Comparison of ENCODE assay signal across 1 cellular context in the genomic region with DNA sequence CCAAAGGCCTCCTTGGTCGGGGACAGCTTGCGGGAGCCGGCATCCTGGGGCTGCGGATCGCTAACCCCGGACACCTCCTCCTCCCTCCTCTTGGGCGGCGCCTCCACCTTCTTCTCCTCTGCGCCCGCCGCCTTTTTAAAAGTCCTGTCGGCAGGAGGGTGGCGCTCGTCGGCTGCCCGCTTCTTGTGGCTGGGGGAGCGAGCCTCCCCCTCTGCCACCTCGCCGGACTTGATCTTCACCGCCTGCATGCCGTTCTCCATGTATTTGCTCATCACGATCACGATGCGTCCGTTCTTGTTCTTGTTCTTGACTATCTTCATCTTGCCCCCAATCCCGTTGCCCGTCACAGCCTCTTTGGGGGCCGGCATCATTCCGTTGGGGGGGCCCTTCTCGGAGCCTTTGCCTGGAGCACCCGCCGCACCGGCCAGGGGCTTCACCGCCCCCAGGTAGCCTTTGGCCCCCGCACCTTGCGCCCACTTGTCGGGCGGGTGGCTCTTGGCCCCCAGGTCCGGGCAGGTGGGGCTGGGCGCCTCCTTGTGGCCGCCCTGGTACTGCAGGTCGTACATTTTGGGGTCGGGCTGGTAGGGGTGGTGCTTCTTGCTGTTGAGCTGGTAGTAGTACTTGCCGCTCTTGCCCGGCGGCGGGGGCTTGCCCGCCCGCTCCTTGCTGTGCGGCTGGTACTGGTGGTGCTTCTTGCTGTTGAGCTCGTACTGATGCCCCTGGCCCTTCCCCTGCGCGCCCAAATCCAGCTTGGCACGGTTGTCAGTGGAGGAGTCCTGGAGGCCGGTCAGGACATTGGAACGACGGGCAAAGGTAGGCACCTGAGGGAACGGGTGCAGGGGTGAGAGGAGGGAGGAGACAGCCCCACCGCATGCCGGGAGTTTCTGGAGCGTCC.
A peak's percentile ranks its signal among the peaks of the same experiment; 100 is the strongest.
TF ChIP-seq lines count a peak whose summit lies in the region.

No MANE protein-coding gene starts in this region.

TF ChIP-seq in HepG2, 621 proteins besides CTCF, POLR2A, EP300 and RAD21 (continued from another document and continues in another):
- TF ChIP-seq U2AF1 (optimal IDR thresholded peaks at IDR 0.05; ENCODE audit: low read depth, low read length) = peak; percentile 59
- TF ChIP-seq REPIN1 (CRISPR knock-in tag; IDR thresholded peaks at IDR 0.05; ENCODE audit: borderline replicate concordance, low read depth) = no peak
- TF ChIP-seq ISL2 (CRISPR knock-in tag; IDR thresholded peaks at IDR 0.05) = no peak
- TF ChIP-seq SP4 (CRISPR knock-in tag; IDR thresholded peaks at IDR 0.05) = 0 out of 2 replicates have a peak, but pooled peaks have one; percentile 41
- no peak for TF ChIP-seq KLF9 (CRISPR knock-in tag; IDR thresholded peaks at IDR 0.05; ENCODE audit: low read depth)
- peak; percentile 32 for TF ChIP-seq RBM22 (optimal IDR thresholded peaks at IDR 0.05; ENCODE audit: low read length)
- TF ChIP-seq, protein P1, sequence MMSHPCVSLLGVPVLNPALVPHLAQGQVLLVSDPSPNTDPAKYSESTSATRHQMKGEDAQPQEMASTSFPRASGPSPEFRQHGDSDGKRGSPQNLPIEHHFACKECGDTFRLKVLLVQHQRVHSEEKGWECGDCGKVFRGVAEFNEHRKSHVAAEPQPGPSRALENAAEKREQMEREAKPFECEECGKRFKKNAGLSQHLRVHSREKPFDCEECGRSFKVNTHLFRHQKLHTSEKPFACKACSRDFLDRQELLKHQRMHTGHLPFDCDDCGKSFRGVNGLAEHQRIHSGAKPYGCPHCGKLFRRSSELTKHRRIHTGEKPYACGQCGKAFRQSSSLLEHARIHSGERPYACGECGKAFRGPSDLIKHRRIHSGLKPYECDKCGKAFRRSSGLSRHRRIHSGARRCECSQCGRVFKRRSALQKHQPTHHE (CRISPR knock-in tag; IDR thresholded peaks at IDR 0.05; ENCODE audit: borderline replicate concordance) = no peak
- TF ChIP-seq ZNF180 (CRISPR knock-in tag; IDR thresholded peaks at IDR 0.05; ENCODE audit: borderline replicate concordance, low read depth) = no peak
- TF ChIP-seq ZNF597 (CRISPR knock-in tag; IDR thresholded peaks at IDR 0.05) = no peak
- no peak for TF ChIP-seq ZNF577 (CRISPR knock-in tag; IDR thresholded peaks at IDR 0.05; ENCODE audit: borderline replicate concordance, low read depth)
- TF ChIP-seq SOX13 (IDR thresholded peaks at IDR 0.05) = no peak
- no peak for TF ChIP-seq SOX13 (CRISPR knock-in tag; conservative IDR thresholded peaks at IDR 0.05 in 1 of 2, IDR thresholded peaks at IDR 0.05 in 1 of 2)
- no peak for TF ChIP-seq TEAD3 (CRISPR knock-in tag; optimal IDR thresholded peaks at IDR 0.05; ENCODE audit: borderline replicate concordance)
- no peak for TF ChIP-seq ZNF746 (CRISPR knock-in tag; IDR thresholded peaks at IDR 0.05)
- no peak; the same call in 1 of the 2 replicates for TF ChIP-seq ELF1 (CRISPR knock-in tag; IDR thresholded peaks at IDR 0.05)
- TF ChIP-seq NCOA5 (CRISPR knock-in tag; IDR thresholded peaks at IDR 0.05) = no peak
- peak; percentile 43; the same call in 1 of the 2 replicates for TF ChIP-seq HIVEP1 (CRISPR knock-in tag; IDR thresholded peaks at IDR 0.05)
- no peak for TF ChIP-seq MYPOP (CRISPR knock-in tag; IDR thresholded peaks at IDR 0.05)
- TF ChIP-seq TCF12 (IDR thresholded peaks at IDR 0.05) = no peak
- TF ChIP-seq TCF12 (CRISPR knock-in tag; IDR thresholded peaks at IDR 0.05) = 0 out of 2 replicates have a peak, but pooled peaks have one; percentile 28
- no peak for TF ChIP-seq KAT7 (CRISPR knock-in tag; IDR thresholded peaks at IDR 0.05; ENCODE audit: borderline replicate concordance)
- no peak for TF ChIP-seq LRRFIP1 (CRISPR knock-in tag; conservative IDR thresholded peaks at IDR 0.05)
- no peak for TF ChIP-seq ZFYVE20 (CRISPR knock-in tag; IDR thresholded peaks at IDR 0.05; ENCODE audit: borderline replicate concordance, low read depth)
- TF ChIP-seq ZNF781 (CRISPR knock-in tag; IDR thresholded peaks at IDR 0.05; ENCODE audit: borderline replicate concordance, not compliant biosample characterization) = no peak
- TF ChIP-seq SMARCE1 (IDR thresholded peaks at IDR 0.05; ENCODE audit: borderline replicate concordance) = no peak
- TF ChIP-seq TAF1 (CRISPR knock-in tag; IDR thresholded peaks at IDR 0.05) = no peak
- TF ChIP-seq HOXD1 (CRISPR knock-in tag; IDR thresholded peaks at IDR 0.05) = no peak
- TF ChIP-seq, protein P2, sequence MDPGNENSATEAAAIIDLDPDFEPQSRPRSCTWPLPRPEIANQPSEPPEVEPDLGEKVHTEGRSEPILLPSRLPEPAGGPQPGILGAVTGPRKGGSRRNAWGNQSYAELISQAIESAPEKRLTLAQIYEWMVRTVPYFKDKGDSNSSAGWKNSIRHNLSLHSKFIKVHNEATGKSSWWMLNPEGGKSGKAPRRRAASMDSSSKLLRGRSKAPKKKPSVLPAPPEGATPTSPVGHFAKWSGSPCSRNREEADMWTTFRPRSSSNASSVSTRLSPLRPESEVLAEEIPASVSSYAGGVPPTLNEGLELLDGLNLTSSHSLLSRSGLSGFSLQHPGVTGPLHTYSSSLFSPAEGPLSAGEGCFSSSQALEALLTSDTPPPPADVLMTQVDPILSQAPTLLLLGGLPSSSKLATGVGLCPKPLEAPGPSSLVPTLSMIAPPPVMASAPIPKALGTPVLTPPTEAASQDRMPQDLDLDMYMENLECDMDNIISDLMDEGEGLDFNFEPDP (CRISPR knock-in tag; conservative IDR thresholded peaks at IDR 0.05) = no peak
- TF ChIP-seq GLI4 (CRISPR knock-in tag; IDR thresholded peaks at IDR 0.05; ENCODE audit: borderline replicate concordance) = no peak
- no peak for TF ChIP-seq PPARG (CRISPR knock-in tag; conservative IDR thresholded peaks at IDR 0.05)
- peak; percentile 39; the same call in 1 of the 2 replicates for TF ChIP-seq ZNF629 (CRISPR knock-in tag; conservative IDR thresholded peaks at IDR 0.05)
- TF ChIP-seq ZNF530 (CRISPR knock-in tag; IDR thresholded peaks at IDR 0.05; ENCODE audit: low read depth) = no peak
- TF ChIP-seq, protein P3, sequence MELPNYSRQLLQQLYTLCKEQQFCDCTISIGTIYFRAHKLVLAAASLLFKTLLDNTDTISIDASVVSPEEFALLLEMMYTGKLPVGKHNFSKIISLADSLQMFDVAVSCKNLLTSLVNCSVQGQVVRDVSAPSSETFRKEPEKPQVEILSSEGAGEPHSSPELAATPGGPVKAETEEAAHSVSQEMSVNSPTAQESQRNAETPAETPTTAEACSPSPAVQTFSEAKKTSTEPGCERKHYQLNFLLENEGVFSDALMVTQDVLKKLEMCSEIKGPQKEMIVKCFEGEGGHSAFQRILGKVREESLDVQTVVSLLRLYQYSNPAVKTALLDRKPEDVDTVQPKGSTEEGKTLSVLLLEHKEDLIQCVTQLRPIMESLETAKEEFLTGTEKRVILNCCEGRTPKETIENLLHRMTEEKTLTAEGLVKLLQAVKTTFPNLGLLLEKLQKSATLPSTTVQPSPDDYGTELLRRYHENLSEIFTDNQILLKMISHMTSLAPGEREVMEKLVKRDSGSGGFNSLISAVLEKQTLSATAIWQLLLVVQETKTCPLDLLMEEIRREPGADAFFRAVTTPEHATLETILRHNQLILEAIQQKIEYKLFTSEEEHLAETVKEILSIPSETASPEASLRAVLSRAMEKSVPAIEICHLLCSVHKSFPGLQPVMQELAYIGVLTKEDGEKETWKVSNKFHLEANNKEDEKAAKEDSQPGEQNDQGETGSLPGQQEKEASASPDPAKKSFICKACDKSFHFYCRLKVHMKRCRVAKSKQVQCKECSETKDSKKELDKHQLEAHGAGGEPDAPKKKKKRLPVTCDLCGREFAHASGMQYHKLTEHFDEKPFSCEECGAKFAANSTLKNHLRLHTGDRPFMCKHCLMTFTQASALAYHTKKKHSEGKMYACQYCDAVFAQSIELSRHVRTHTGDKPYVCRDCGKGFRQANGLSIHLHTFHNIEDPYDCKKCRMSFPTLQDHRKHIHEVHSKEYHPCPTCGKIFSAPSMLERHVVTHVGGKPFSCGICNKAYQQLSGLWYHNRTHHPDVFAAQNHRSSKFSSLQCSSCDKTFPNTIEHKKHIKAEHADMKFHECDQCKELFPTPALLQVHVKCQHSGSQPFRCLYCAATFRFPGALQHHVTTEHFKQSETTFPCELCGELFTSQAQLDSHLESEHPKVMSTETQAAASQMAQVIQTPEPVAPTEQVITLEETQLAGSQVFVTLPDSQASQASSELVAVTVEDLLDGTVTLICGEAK (IDR thresholded peaks at IDR 0.05) = no peak
- TF ChIP-seq, protein P3 (CRISPR knock-in tag; IDR thresholded peaks at IDR 0.05) = no peak
- no peak for TF ChIP-seq ZNF143 (CRISPR knock-in tag; IDR thresholded peaks at IDR 0.05)
- TF ChIP-seq SIX1 (CRISPR knock-in tag; IDR thresholded peaks at IDR 0.05; ENCODE audit: borderline replicate concordance) = no peak
- no peak for TF ChIP-seq ZNF264 (CRISPR knock-in tag; IDR thresholded peaks at IDR 0.05)
- peak; percentile 70 for TF ChIP-seq AGO1 (IDR thresholded peaks at IDR 0.05; ENCODE audit: low read depth, low read length, poor library complexity, severe bottlenecking)
- TF ChIP-seq ZNF841 (CRISPR knock-in tag; IDR thresholded peaks at IDR 0.05; ENCODE audit: borderline replicate concordance) = no peak
- no peak for TF ChIP-seq ZC3H4 (CRISPR knock-in tag; IDR thresholded peaks at IDR 0.05; ENCODE audit: borderline replicate concordance)
- no peak for TF ChIP-seq ZNF383 (CRISPR knock-in tag; IDR thresholded peaks at IDR 0.05; ENCODE audit: borderline replicate concordance)
- TF ChIP-seq, protein P4, sequence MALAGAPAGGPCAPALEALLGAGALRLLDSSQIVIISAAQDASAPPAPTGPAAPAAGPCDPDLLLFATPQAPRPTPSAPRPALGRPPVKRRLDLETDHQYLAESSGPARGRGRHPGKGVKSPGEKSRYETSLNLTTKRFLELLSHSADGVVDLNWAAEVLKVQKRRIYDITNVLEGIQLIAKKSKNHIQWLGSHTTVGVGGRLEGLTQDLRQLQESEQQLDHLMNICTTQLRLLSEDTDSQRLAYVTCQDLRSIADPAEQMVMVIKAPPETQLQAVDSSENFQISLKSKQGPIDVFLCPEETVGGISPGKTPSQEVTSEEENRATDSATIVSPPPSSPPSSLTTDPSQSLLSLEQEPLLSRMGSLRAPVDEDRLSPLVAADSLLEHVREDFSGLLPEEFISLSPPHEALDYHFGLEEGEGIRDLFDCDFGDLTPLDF (CRISPR knock-in tag; IDR thresholded peaks at IDR 0.05) = no peak
